Comparison of ENCODE assay signal across 8 cellular contexts in the genomic region with DNA sequence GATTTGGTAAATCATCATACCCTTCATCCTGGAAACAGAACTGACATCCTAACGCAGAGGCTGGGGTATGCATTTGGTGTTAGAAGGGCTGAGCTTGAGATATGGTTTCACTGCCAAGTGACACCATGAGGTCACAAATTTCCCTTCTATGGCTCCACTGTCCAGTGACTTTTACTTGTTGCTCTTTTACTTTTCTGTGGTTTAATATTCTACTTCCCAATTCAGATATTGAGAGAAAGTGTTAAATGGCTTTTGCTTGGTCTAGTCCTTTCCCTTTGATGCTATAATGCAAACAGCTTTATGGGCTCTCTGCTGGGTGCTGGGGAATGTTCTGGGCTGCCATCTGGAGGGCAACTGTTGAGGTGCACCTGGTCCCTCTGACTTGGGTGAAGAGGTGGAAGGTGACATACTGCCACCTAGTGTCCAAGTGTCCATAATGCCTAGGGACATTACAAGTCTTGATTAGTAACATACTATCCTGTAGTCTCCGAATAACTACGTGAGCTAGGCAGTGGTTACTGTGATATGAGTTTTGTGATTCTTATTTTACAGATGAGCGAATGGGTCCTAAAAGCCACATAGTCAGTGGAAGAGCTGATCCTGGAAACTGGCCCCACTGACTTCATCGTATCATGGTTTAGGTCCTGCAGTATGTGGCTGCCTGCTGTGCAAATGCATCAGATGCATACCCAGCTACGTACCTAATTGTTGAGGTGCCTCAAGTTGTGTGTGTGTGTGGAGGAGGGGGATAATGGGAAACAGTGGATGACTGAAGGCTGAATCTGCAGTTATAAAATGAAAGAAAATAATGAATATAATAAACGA.
DNase-seq lines count a peak whose midpoint lies in the region; ATAC-seq and TF ChIP-seq lines count a peak whose summit lies in the region.

No MANE protein-coding gene starts in this region.

- H3K4me3 ChIP-seq in aorta (ENCODE audit: low read length in 2 of 2), result no peak overlapping the region

- peak overlapping the region; percentile 25 for H3K27ac Mint-ChIP-seq in activated naive CD4-positive, alpha-beta T cell treated with anti-CD3 and anti-CD28 coated beads for 36 hours
- no peak overlapping the region for H3K27ac Mint-ChIP-seq in progenitor cell of endocrine pancreas

- intact Hi-C loops in activated naive CD4-positive, alpha-beta T cell treated with anti-CD3 and anti-CD28 coated beads for 36 hours (cut with micrococcal nuclease), result loop anchor here (1.0 to 5.0 kb wide), 6 partner anchors 45 to 455 kb away; partner anchors contain the start of gene TRAF6
- intact Hi-C loops in head of caudate nucleus (cut with DNase I) (loop anchor here (5.0 kb wide), 1 partner anchor 40 kb away; no protein-coding TSS in a partner anchor), aorta (cut with DNase I) (loop anchor here (1.0 to 10.0 kb wide), 4 partner anchors 44 to 182 kb away; partner anchors contain the start of gene RAG1 (in 1 of the 2))

- peak; percentile 99 for TF ChIP-seq CTCF in GM12873 (IDR thresholded peaks at IDR 0.05; ENCODE audit: insufficient read depth, low read depth, low read length, missing control alignments)
- TF ChIP-seq CTCF in progenitor cell of endocrine pancreas (IDR thresholded peaks at IDR 0.05; ENCODE audit: unreplicated experiment), result peak; percentile 98

- H3K4me3 Mint-ChIP-seq in activated naive CD4-positive, alpha-beta T cell treated with anti-CD3 and anti-CD28 coated beads for 36 hours, result no peak overlapping the region
- no peak overlapping the region for H3K4me3 Mint-ChIP-seq in progenitor cell of endocrine pancreas (ENCODE audit: low read depth)

- H3K27ac ChIP-seq in aorta (ENCODE audit: low read depth in 1 of 2, low read length in 2 of 2), result no peak overlapping the region

- CTCF ChIA-PET in activated naive CD4-positive, alpha-beta T cell treated with anti-CD3 and anti-CD28 coated beads for 36 hours (lab: Charles Lee), result interaction anchor here (0.6 to 6.9 kb wide), 52 partner anchors 9 to 1164 kb away, joined by 3 to 111 read pairs (median 4); no protein-coding TSS in a partner anchor

- H3K27me3 ChIP-seq in aorta (ENCODE audit: control insufficient read depth in 1 of 2, insufficient read depth in 2 of 2, low read length in 1 of 2), result no peaks in the 10 kb centered on the region

- H3K9me3 ChIP-seq in aorta (ENCODE audit: control insufficient read depth, low read length), result no peaks in the 10 kb centered on the region

- H3K4me1 ChIP-seq in aorta (ENCODE audit: control insufficient read depth in 1 of 2, insufficient read depth in 2 of 2, low read length in 2 of 2), result no peaks in the 10 kb centered on the region

- no peaks in the 10 kb centered on the region for H3K9me3 Mint-ChIP-seq in activated naive CD4-positive, alpha-beta T cell treated with anti-CD3 and anti-CD28 coated beads for 36 hours
- no peaks in the 10 kb centered on the region for H3K9me3 Mint-ChIP-seq in progenitor cell of endocrine pancreas (ENCODE audit: low read depth)

- H3K36me3 ChIP-seq in aorta (ENCODE audit: control insufficient read depth in 1 of 2, insufficient read depth in 2 of 2, low read length in 1 of 2), result no peaks in the 10 kb centered on the region

- peak; percentile 93 for ATAC-seq in HG02678 (IDR thresholded peaks at IDR 0.05; ENCODE audit: unreplicated experiment)
- ATAC-seq in aorta (ENCODE audit: low FRiP score), result peak; percentile 90

- no peaks in the 10 kb centered on the region for H3K36me3 Mint-ChIP-seq in activated naive CD4-positive, alpha-beta T cell treated with anti-CD3 and anti-CD28 coated beads for 36 hours (ENCODE audit: low read depth)
- no peaks in the 10 kb centered on the region for H3K36me3 Mint-ChIP-seq in progenitor cell of endocrine pancreas (ENCODE audit: insufficient read depth)

- no peaks in the 10 kb centered on the region for H3K4me1 Mint-ChIP-seq in activated naive CD4-positive, alpha-beta T cell treated with anti-CD3 and anti-CD28 coated beads for 36 hours (ENCODE audit: low read depth)
- H3K4me1 Mint-ChIP-seq in progenitor cell of endocrine pancreas (ENCODE audit: low read depth), result no peaks in the 10 kb centered on the region

- peak; percentile 83 for DNase-seq in NCI-H1105 (lab: John Stamatoyannopoulos, UW)
- DNase-seq in SK-N-DZ (ENCODE audit: low spot score), result peak; percentile 93
- peak; percentile 92 for DNase-seq in activated naive CD4-positive, alpha-beta T cell treated with anti-CD3 and anti-CD28 coated beads for 36 hours
- peak; percentile 68 to 94 (median 86) for DNase-seq in head of caudate nucleus
- DNase-seq in progenitor cell of endocrine pancreas (ENCODE audit: low spot score, unreplicated experiment), result peak; percentile 87
- DNase-seq in aorta, result peak; percentile 88

- 24 to 31% methylated on average over 7 of the region's 7 CpGs for WGBS in aorta, 2 donors

- H3K27me3 Mint-ChIP-seq in activated naive CD4-positive, alpha-beta T cell treated with anti-CD3 and anti-CD28 coated beads for 36 hours (ENCODE audit: low read depth), result peaks cover 24% of the 10 kb centered on the region
- peaks cover 12% of the 10 kb centered on the region for H3K27me3 Mint-ChIP-seq in progenitor cell of endocrine pancreas
